Comparison of ENCODE assay signal across 1 cellular context in the genomic region with DNA sequence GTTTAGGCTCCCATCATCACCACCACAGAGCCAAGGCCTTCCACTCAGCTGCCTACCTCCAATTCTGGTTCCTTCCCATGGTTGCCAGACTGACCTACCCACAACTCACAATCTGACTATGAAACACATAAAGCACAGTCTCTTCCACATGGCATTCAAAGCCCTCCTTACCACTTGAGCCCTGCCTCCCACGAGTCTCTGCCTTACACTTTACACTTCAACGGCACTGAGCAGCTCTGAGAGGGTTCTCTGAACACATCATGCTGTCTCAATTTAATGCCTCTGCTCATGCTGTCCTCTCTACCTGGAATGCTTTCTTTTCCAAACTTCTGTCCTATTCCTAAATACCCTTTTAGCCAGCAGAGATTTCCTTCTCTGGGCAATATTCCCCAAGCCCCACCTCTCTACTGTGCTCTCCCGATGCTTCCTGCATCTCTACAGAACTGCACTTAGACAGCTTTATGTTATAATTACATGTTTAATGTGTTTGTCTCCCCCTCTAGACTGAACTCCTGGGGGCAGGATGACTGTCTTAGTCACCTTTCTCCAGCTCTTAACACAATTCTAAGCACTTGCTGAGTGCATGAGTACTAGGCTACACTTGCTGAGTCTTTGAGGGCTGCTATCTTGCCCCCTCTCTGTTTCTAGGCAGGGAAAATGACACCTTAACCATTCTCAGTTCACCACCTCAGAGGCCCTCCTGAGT.
TF ChIP-seq lines count a peak whose summit lies in the region.

No MANE protein-coding gene starts in this region.

TF ChIP-seq in H1, 55 proteins besides CTCF, POLR2A, EP300 and RAD21:
- TF ChIP-seq SP1 (IDR thresholded peaks at IDR 0.05; ENCODE audit: low read depth, low read length) (no peak), SP2 (IDR thresholded peaks at IDR 0.05; ENCODE audit: low read length) (no peak), GABPA (IDR thresholded peaks at IDR 0.05; ENCODE audit: borderline replicate concordance, insufficient read depth, low read length) (no peak), TBP (IDR thresholded peaks at IDR 0.05; ENCODE audit: low read depth, low read length) (no peak), RXRA (IDR thresholded peaks at IDR 0.05; ENCODE audit: insufficient read depth, low read depth, low read length) (no peak), SIN3A (conservative IDR thresholded peaks at IDR 0.05 in 1 of 2, IDR thresholded peaks at IDR 0.05 in 1 of 2; ENCODE audit: low read depth in 1 of 2, low read length in 2 of 2) (no peak), TAF7 (optimal IDR thresholded peaks at IDR 0.05; ENCODE audit: borderline replicate concordance, low read depth, low read length) (no peak), HDAC2 (IDR thresholded peaks at IDR 0.05; ENCODE audit: borderline replicate concordance in 1 of 2, low read depth in 2 of 2, low read length in 2 of 2) (no peak), SRF (IDR thresholded peaks at IDR 0.05; ENCODE audit: low read depth, low read length) (no peak), EZH2 (IDR thresholded peaks at IDR 0.05; ENCODE audit: low read depth, low read length, severe bottlenecking) (no peak), RNF2 (IDR thresholded peaks at IDR 0.05; ENCODE audit: borderline replicate concordance, low read depth, low read length, missing control alignments, poor library complexity, severe bottlenecking) (no peak), ZNF274 (IDR thresholded peaks at IDR 0.05; ENCODE audit: borderline replicate concordance, extremely low read depth, low read length) (no peak), CBX8 (IDR thresholded peaks at IDR 0.05; ENCODE audit: borderline replicate concordance, low read depth, low read length) (no peak), BRCA1 (IDR thresholded peaks at IDR 0.05; ENCODE audit: low read depth, low read length) (no peak), NRF1 (IDR thresholded peaks at IDR 0.05; ENCODE audit: low read depth, low read length) (no peak), CHD2 (IDR thresholded peaks at IDR 0.05; ENCODE audit: low read length) (no peak)
- TF ChIP-seq, protein P1, sequence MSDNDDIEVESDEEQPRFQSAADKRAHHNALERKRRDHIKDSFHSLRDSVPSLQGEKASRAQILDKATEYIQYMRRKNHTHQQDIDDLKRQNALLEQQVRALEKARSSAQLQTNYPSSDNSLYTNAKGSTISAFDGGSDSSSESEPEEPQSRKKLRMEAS (IDR thresholded peaks at IDR 0.05): no peak
- TF ChIP-seq, protein P2, sequence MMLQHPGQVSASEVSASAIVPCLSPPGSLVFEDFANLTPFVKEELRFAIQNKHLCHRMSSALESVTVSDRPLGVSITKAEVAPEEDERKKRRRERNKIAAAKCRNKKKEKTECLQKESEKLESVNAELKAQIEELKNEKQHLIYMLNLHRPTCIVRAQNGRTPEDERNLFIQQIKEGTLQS (IDR thresholded peaks at IDR 0.05; ENCODE audit: insufficient read depth, low read depth, low read length): no peak
